Comparison of ENCODE assay signal across 1 cellular context in genomic region chr13:38223093-38223492, GRCh38.
TF ChIP-seq lines count a peak whose summit lies in the region.

No MANE protein-coding gene starts in this region.

TF ChIP-seq in GM23338, 12 proteins besides CTCF, POLR2A, EP300 and RAD21 (continued from another document):
- TF ChIP-seq CREB1 (CRISPR knock-in tag; IDR thresholded peaks at IDR 0.05; ENCODE audit: low read depth) (no peak), REST (IDR thresholded peaks at IDR 0.05; ENCODE audit: unreplicated experiment) (no peak)
